8 cellular contexts compared by ENCODE assay signal in genomic region chr20:45880988-45881788, GRCh38. TPM values are rescaled to one million over a fixed set of nuclear protein-coding genes. Genes with fewer than 3 reads are reported as not detected.
DNase-seq lines count a peak whose midpoint lies in the region; ATAC-seq, FAIRE-seq and TF ChIP-seq lines count a peak whose summit lies in the region.

Gene ZSWIM1, plus strand, starts transcription at chr20:45881227. Its CDS starts 1,366 bp downstream, at chr20:45882593.

- H3K27me3 Mint-ChIP-seq in Caco-2 (ENCODE audit: insufficient read depth, unreplicated experiment) (no peaks in the 10 kb centered on the region), endodermal cell (ENCODE audit: insufficient read depth) (no peaks in the 10 kb centered on the region)
- H3K27me3 Mint-ChIP-seq in activated CD8-positive, alpha-beta memory T cell treated with anti-CD3 and anti-CD28 coated beads, Interleukin-2, amount 10 ng/mL, durations not matched to agents 7 days and 5 days = peaks cover 8% of the 10 kb centered on the region

- H3K9ac ChIP-seq in endodermal cell (ENCODE audit: extremely low read depth, low read length, poor library complexity, severe bottlenecking) = peak within 1 kb of the TSS; percentile 88
- peak within 1 kb of the TSS; percentile 94 for H3K9ac ChIP-seq in mesenchymal stem cell (ENCODE audit: low read length)

- CTCF ChIA-PET in Caco-2 (lab: Charles Lee) = interaction anchor here (0.5 to 2.2 kb wide), 14 partner anchors 10 to 365 kb away, joined by 3 to 34 read pairs (median 4); partner anchors contain the start of genes CTSA and NEURL2
- CTCF ChIA-PET in activated CD8-positive, alpha-beta memory T cell treated with anti-CD3 and anti-CD28 coated beads, Interleukin-2, amount 10 ng/mL, durations not matched to agents 7 days and 5 days (lab: Charles Lee) = interaction anchor here (0.6 to 2.2 kb wide), 11 partner anchors 8 to 141 kb away, joined by 3 to 8 read pairs (median 3); partner anchors contain the start of genes CTSA and NEURL2

- peak within 1 kb of the TSS; percentile 74 for H2AK5ac ChIP-seq in mesenchymal stem cell (ENCODE audit: low read length, severe bottlenecking)

- ATAC-seq in GM21381 (IDR thresholded peaks at IDR 0.05; ENCODE audit: unreplicated experiment) = peak; percentile 96
- peak; percentile 99 for ATAC-seq in activated CD8-positive, alpha-beta memory T cell treated with anti-CD3 and anti-CD28 coated beads, Interleukin-2, amount 10 ng/mL, durations not matched to agents 7 days and 5 days

- H3K27ac ChIP-seq in endodermal cell (ENCODE audit: low read depth, low read length) (peak within 1 kb of the TSS; percentile 52), mesenchymal stem cell (ENCODE audit: low read length, poor library complexity, severe bottlenecking) (peak within 1 kb of the TSS; percentile 28)

- peak; percentile 100 for FAIRE-seq in HTR-8/SVneo (lab: Jason Lieb, UNC)

- H3K36me3 ChIP-seq in Caco-2 (ENCODE audit: control insufficient read depth, insufficient read depth, low read length) = peaks cover 7% of the 10 kb centered on the region
- peaks cover 39% of the 10 kb centered on the region for H3K36me3 ChIP-seq in endodermal cell (ENCODE audit: control insufficient read depth, insufficient read depth, low read length)
- peaks cover 35 to 38% of the 10 kb centered on the region in 2 experiments for H3K36me3 ChIP-seq in mesenchymal stem cell (ENCODE audit: control insufficient read depth in 1 of 2, insufficient read depth in 2 of 2, low read depth in 1 of 2, low read length in 2 of 2)

- H2BK120ac ChIP-seq in mesenchymal stem cell (ENCODE audit: low read depth, low read length) = peak within 1 kb of the TSS; percentile 20

- H3K4me3 Mint-ChIP-seq in Caco-2 (ENCODE audit: unreplicated experiment) = peak within 1 kb of the TSS; percentile 96
- H3K4me3 Mint-ChIP-seq in activated CD8-positive, alpha-beta memory T cell treated with anti-CD3 and anti-CD28 coated beads, Interleukin-2, amount 10 ng/mL, durations not matched to agents 7 days and 5 days = peak within 1 kb of the TSS; percentile 78
- peak within 1 kb of the TSS; percentile 90 for H3K4me3 Mint-ChIP-seq in endodermal cell

- H2BK15ac ChIP-seq in mesenchymal stem cell (ENCODE audit: low read depth, poor library complexity, severe bottlenecking) = peak within 1 kb of the TSS; percentile 12

- H3K18ac ChIP-seq in mesenchymal stem cell (ENCODE audit: low read depth in 1 of 2, low read length in 2 of 2) = peak within 1 kb of the TSS; percentile 55 to 91

- H2AFZ ChIP-seq in mesenchymal stem cell (ENCODE audit: low read depth, low read length) = peak within 1 kb of the TSS; percentile 30

- intact Hi-C loops in Caco-2 (cut with micrococcal nuclease; ENCODE audit: unreplicated experiment) = loop anchor here (1.0 kb wide), 2 partner anchors 9 to 24 kb away; partner anchors contain the start of genes ACOT8 and ZSWIM3

- POLR2A ChIA-PET in Caco-2 (lab: Charles Lee) = interaction anchor here (0.5 to 2.2 kb wide), 23 partner anchors 9 to 972 kb away, joined by 3 to 34 read pairs (median 5); partner anchors contain the start of genes CTSA, DNTTIP1, NEURL2 and PCIF1

- no peaks in the 10 kb centered on the region for H3K4me1 ChIP-seq in Caco-2
- no peaks in the 10 kb centered on the region for H3K4me1 ChIP-seq in endodermal cell (ENCODE audit: control insufficient read depth, insufficient read depth, low read length)
- peaks cover 18% of the 10 kb centered on the region for H3K4me1 ChIP-seq in mesenchymal stem cell (ENCODE audit: control insufficient read depth, insufficient read depth, low read depth, low read length)

- H3K4me1 Mint-ChIP-seq in Caco-2 (ENCODE audit: low read depth, unreplicated experiment) (peaks cover 19% of the 10 kb centered on the region), endodermal cell (peaks cover 6% of the 10 kb centered on the region)
- peaks cover 42% of the 10 kb centered on the region for H3K4me1 Mint-ChIP-seq in activated CD8-positive, alpha-beta memory T cell treated with anti-CD3 and anti-CD28 coated beads, Interleukin-2, amount 10 ng/mL, durations not matched to agents 7 days and 5 days

- H3K27ac Mint-ChIP-seq in Caco-2 (ENCODE audit: unreplicated experiment) (peak within 1 kb of the TSS; percentile 95), endodermal cell (peak within 1 kb of the TSS; percentile 95)
- H3K27ac Mint-ChIP-seq in activated CD8-positive, alpha-beta memory T cell treated with anti-CD3 and anti-CD28 coated beads, Interleukin-2, amount 10 ng/mL, durations not matched to agents 7 days and 5 days = peak within 1 kb of the TSS; percentile 61

- H3K9me3 ChIP-seq in Caco-2 (no peaks in the 10 kb centered on the region), endodermal cell (ENCODE audit: control insufficient read depth, low read length) (no peaks in the 10 kb centered on the region), mesenchymal stem cell (ENCODE audit: control insufficient read depth, low read length) (no peaks in the 10 kb centered on the region)

- TF ChIP-seq CTCF in Caco-2 (IDR thresholded peaks at IDR 0.05; ENCODE audit: insufficient read depth in 1 of 2, low read depth in 1 of 2, low read length in 1 of 2, severe bottlenecking in 1 of 2, unreplicated experiment in 1 of 2) (no peak), endodermal cell (conservative IDR thresholded peaks at IDR 0.05) (no peak)

- H4K8ac ChIP-seq in mesenchymal stem cell (ENCODE audit: low read length) = peak within 1 kb of the TSS; percentile 96

- H3K27me3 ChIP-seq in Caco-2 (replicated peaks; ENCODE audit: control insufficient read depth, insufficient read depth, low read length) (no peaks in the 10 kb centered on the region), endodermal cell (ENCODE audit: control insufficient read depth, insufficient read depth, low read length, poor library complexity, severe bottlenecking) (no peaks in the 10 kb centered on the region), mesenchymal stem cell (ENCODE audit: control insufficient read depth in 1 of 2, insufficient read depth in 1 of 2, low read length in 2 of 2) (no peaks in the 10 kb centered on the region)

- H3K4ac ChIP-seq in mesenchymal stem cell (ENCODE audit: low read depth in 1 of 2, low read length in 2 of 2) = peak within 1 kb of the TSS; percentile 59 to 80

- BruUV-seq in Caco-2 (replicated peaks; lab: Mats Ljungman, UMichigan) = TSS peak; percentile 77

- peak within 1 kb of the TSS; percentile 89 for H3K4me2 ChIP-seq in mesenchymal stem cell (ENCODE audit: low read length, poor library complexity, severe bottlenecking)

- H3K9me3 Mint-ChIP-seq in Caco-2 (ENCODE audit: unreplicated experiment) (no peaks in the 10 kb centered on the region), endodermal cell (no peaks in the 10 kb centered on the region)
- no peaks in the 10 kb centered on the region for H3K9me3 Mint-ChIP-seq in activated CD8-positive, alpha-beta memory T cell treated with anti-CD3 and anti-CD28 coated beads, Interleukin-2, amount 10 ng/mL, durations not matched to agents 7 days and 5 days (ENCODE audit: low read depth)

- H3K4me3 ChIP-seq in Caco-2 (ENCODE audit: low read depth, low read length) (peak within 1 kb of the TSS; percentile 66), endodermal cell (ENCODE audit: low read length) (peak within 1 kb of the TSS; percentile 100), mesenchymal stem cell (ENCODE audit: insufficient read depth in 1 of 2, low read depth in 1 of 2, low read length in 2 of 2) (peak within 1 kb of the TSS; percentile 80 to 89)

- H3K36me3 Mint-ChIP-seq in Caco-2 (ENCODE audit: insufficient read depth, unreplicated experiment) (peaks cover 25% of the 10 kb centered on the region), endodermal cell (ENCODE audit: low read depth) (peaks cover 26% of the 10 kb centered on the region)
- peaks cover 22% of the 10 kb centered on the region for H3K36me3 Mint-ChIP-seq in activated CD8-positive, alpha-beta memory T cell treated with anti-CD3 and anti-CD28 coated beads, Interleukin-2, amount 10 ng/mL, durations not matched to agents 7 days and 5 days

- H4K91ac ChIP-seq in mesenchymal stem cell (ENCODE audit: low read length) = peak within 1 kb of the TSS; percentile 55

- H3K23ac ChIP-seq in mesenchymal stem cell (ENCODE audit: low read length in 2 of 2) = no peak within 1 kb of the TSS

- peaks cover 12% of the 10 kb centered on the region for H3K79me1 ChIP-seq in mesenchymal stem cell (replicated peaks; ENCODE audit: low read length, poor library complexity, severe bottlenecking)

- H3K14ac ChIP-seq in mesenchymal stem cell (ENCODE audit: low read length in 2 of 2) = peak within 1 kb of the TSS in 1 of 2 experiments; percentile 85

- H2BK5ac ChIP-seq in mesenchymal stem cell (ENCODE audit: low read depth, low read length, poor library complexity, severe bottlenecking) = no peak within 1 kb of the TSS

- peak; percentile 100 for DNase-seq in Caco-2
- peak; percentile 100 for DNase-seq in HTR-8/SVneo (ENCODE audit: insufficient read length, low spot score)
- peak; percentile 98 for DNase-seq in NOMO-1 treated with DMSO at 0.1 percent for 48 hours (lab: John Stamatoyannopoulos, UW; ENCODE audit: unreplicated experiment)
- DNase-seq in activated CD8-positive, alpha-beta memory T cell treated with anti-CD3 and anti-CD28 coated beads, Interleukin-2, amount 10 ng/mL, durations not matched to agents 7 days and 5 days = peak; percentile 99
- DNase-seq in endodermal cell = peak; percentile 100
- DNase-seq in mesenchymal stem cell = peak; percentile 99
- peak; percentile 89 for DNase-seq in stimulated activated CD8-positive, alpha-beta memory T cell treated with anti-CD3 and anti-CD28 coated beads, Interleukin-12 subunit alpha, Interleukin-12 subunit beta, amount 100 ng/mL, for 24 hours (ENCODE audit: extremely low read depth)

- H2BK12ac ChIP-seq in mesenchymal stem cell (ENCODE audit: low read length in 2 of 2) = no peak within 1 kb of the TSS

- WGBS in endodermal cell (ENCODE audit: insufficient coverage in 1 of 2, insufficient read length in 1 of 2), 2 experiments = 3 to 4% methylated on average over 13 to 23 of the region's 23 CpGs
- WGBS in mesenchymal stem cell = 2% methylated on average over 23 of the region's 23 CpGs

RNA-seq across cellular contexts. Expression of gene ZSWIM1, which starts in this region (rescaled TPM):
- total RNA-seq in Caco-2 (2022) (24.8 and 27.3 TPM in 2 replicates), endodermal cell (10 to 100 TPM; 11.6 to 12.5 TPM)
- 1 to 10 TPM; 2.2 to 4.4 TPM for total RNA-seq in activated CD8-positive, alpha-beta memory T cell treated with anti-CD3 and anti-CD28 coated beads, Interleukin-2, amount 10 ng/mL, durations not matched to agents 7 days and 5 days
- polyA plus RNA-seq in endodermal cell (2013, experiment 1 of 2) = 11.4 TPM
- 10.8 TPM for polyA plus RNA-seq in endodermal cell (2013, experiment 2 of 2)
- polyA plus RNA-seq in mesenchymal stem cell (2013, experiment 1 of 2) = 8.7 TPM
- polyA plus RNA-seq in mesenchymal stem cell (2013, experiment 2 of 2) = 9.0 TPM

Comparison
In these comparisons a context has a peak if more than half of its experiments do, and no peak if none do; other contexts are left out.
1. Peak in every context shown above with its lines: DNase-seq, ATAC-seq, H3K4me3 ChIP-seq and H3K27ac ChIP-seq.